8 cellular contexts compared by ENCODE assay signal in genomic region chr1:44417351-44418021, GRCh38. TPM values are rescaled to one million over a fixed set of nuclear protein-coding genes. Genes with fewer than 3 reads are reported as not detected.
DNase-seq lines count a peak whose midpoint lies in the region; ATAC-seq and TF ChIP-seq lines count a peak whose summit lies in the region.

No MANE protein-coding gene starts in this region.

- peak overlapping the region; percentile 50 for H3K4me2 ChIP-seq in skeletal muscle satellite cell (ENCODE audit: low read length)

- no peaks in the 10 kb centered on the region for H3K36me3 ChIP-seq in iPS-15b (ENCODE audit: control insufficient read depth, insufficient read depth, low read length)
- H3K36me3 ChIP-seq in skeletal muscle satellite cell (ENCODE audit: insufficient read depth, low read length) = no peaks in the 10 kb centered on the region

- H3K9me3 Mint-ChIP-seq in activated naive CD8-positive, alpha-beta T cell treated with anti-CD3 and anti-CD28 coated beads, Interleukin-2, amount 50 U/mL, for 24 hours = no peaks in the 10 kb centered on the region

- H3K27me3 Mint-ChIP-seq in activated naive CD8-positive, alpha-beta T cell treated with anti-CD3 and anti-CD28 coated beads, Interleukin-2, amount 50 U/mL, for 24 hours = peaks cover 61% of the 10 kb centered on the region

- H3K9ac ChIP-seq in iPS-15b (ENCODE audit: low read depth, low read length) (no peak overlapping the region), skeletal muscle satellite cell (ENCODE audit: low read depth, low read length) (no peak overlapping the region)

- no peak for TF ChIP-seq POLR2A in lower leg skin (IDR thresholded peaks at IDR 0.05)

- H3K4me3 Mint-ChIP-seq in activated naive CD8-positive, alpha-beta T cell treated with anti-CD3 and anti-CD28 coated beads, Interleukin-2, amount 50 U/mL, for 24 hours = peak overlapping the region; percentile 27

- peaks cover 4% of the 10 kb centered on the region for H3K4me1 Mint-ChIP-seq in activated naive CD8-positive, alpha-beta T cell treated with anti-CD3 and anti-CD28 coated beads, Interleukin-2, amount 50 U/mL, for 24 hours

- DNase-seq in AG20443 (ENCODE audit: low spot score) (peak; percentile 74), HEK293T (ENCODE audit: extremely low spot score) (peak; percentile 71), OCI-M2 (lab: John Stamatoyannopoulos, UW; ENCODE audit: unreplicated experiment) (no peak), lower leg skin (ENCODE audit: low spot score in 2 of 2) (no peak)
- DNase-seq in activated naive CD8-positive, alpha-beta T cell treated with anti-CD3 and anti-CD28 coated beads, Interleukin-2, amount 50 U/mL, for 24 hours = peak; percentile 7

- POLR2A ChIA-PET in HEK293T (lab: Yijun Ruan, JAX) = no interaction called here

- ATAC-seq in activated naive CD8-positive, alpha-beta T cell treated with anti-CD3 and anti-CD28 coated beads, Interleukin-2, amount 50 U/mL, for 24 hours = no peak
- ATAC-seq in GM21447 (IDR thresholded peaks at IDR 0.05; ENCODE audit: unreplicated experiment) = no peak

- 12 to 34% methylated on average over 29 to 37 of the region's 65 CpGs for WGBS in lower leg skin, 2 donors

- H3K36me3 Mint-ChIP-seq in activated naive CD8-positive, alpha-beta T cell treated with anti-CD3 and anti-CD28 coated beads, Interleukin-2, amount 50 U/mL, for 24 hours (ENCODE audit: low read depth) = no peaks in the 10 kb centered on the region

- H3K4me1 ChIP-seq in iPS-15b (ENCODE audit: control insufficient read depth, insufficient read depth, low read length) = peaks cover 24% of the 10 kb centered on the region
- peaks cover 4% of the 10 kb centered on the region for H3K4me1 ChIP-seq in skeletal muscle satellite cell (ENCODE audit: control insufficient read depth, insufficient read depth, low read length)

- intact Hi-C loops in lower leg skin (cut with DNase I; ENCODE audit: low total_unique reads) = no loop called here

- no peaks in the 10 kb centered on the region for H3K9me3 ChIP-seq in iPS-15b (ENCODE audit: control insufficient read depth, insufficient read depth, low read length)
- H3K9me3 ChIP-seq in skeletal muscle satellite cell (replicated peaks; ENCODE audit: low read length) = no peaks in the 10 kb centered on the region

- no peak for TF ChIP-seq CTCF in lower leg skin (IDR thresholded peaks at IDR 0.05)

- CTCF ChIA-PET in HEK293T (lab: Yijun Ruan, JAX) = no interaction called here

- H3K4me3 ChIP-seq in iPS-15b (ENCODE audit: low read depth, low read length) (peak overlapping the region; percentile 52), skeletal muscle satellite cell (ENCODE audit: low read length) (peak overlapping the region; percentile 46), lower leg skin (ENCODE audit: low read depth, poor library complexity, severe bottlenecking) (no peak overlapping the region)

- no peak overlapping the region for H3K27ac Mint-ChIP-seq in activated naive CD8-positive, alpha-beta T cell treated with anti-CD3 and anti-CD28 coated beads, Interleukin-2, amount 50 U/mL, for 24 hours

- H3K27me3 ChIP-seq in iPS-15b (ENCODE audit: control insufficient read depth, insufficient read depth, low read length) (peaks cover 44% of the 10 kb centered on the region), skeletal muscle satellite cell (ENCODE audit: control insufficient read depth, insufficient read depth, low read length) (peaks cover 96% of the 10 kb centered on the region)

TF ChIP-seq in HEK293T, 16 proteins besides CTCF, POLR2A, EP300 and RAD21:
- no peak for TF ChIP-seq BHLHE40 (IDR thresholded peaks at IDR 0.05; ENCODE audit: borderline replicate concordance)
- 0 out of 2 replicates have a peak, but pooled peaks have one; percentile 11 for TF ChIP-seq PKNOX1 (IDR thresholded peaks at IDR 0.05)
- no peak for TF ChIP-seq CTBP1 (IDR thresholded peaks at IDR 0.05; ENCODE audit: borderline replicate concordance)
- no peak for TF ChIP-seq ARNT (IDR thresholded peaks at IDR 0.05)
- TF ChIP-seq NFRKB (IDR thresholded peaks at IDR 0.05) = no peak
- peak; percentile 67 for TF ChIP-seq L3MBTL2 (conservative IDR thresholded peaks at IDR 0.05)

RNA-seq across cellular contexts. Expression of gene RNF220, which starts 12.4 kb away (rescaled TPM):
- 44.3 and 54.5 TPM in 2 replicates for total RNA-seq in skeletal muscle satellite cell (2012; rRNA removed)
- 100 to 1,000 TPM; 116 to 140 (median 123) TPM for total RNA-seq in lower leg skin

Comparison
In these comparisons a context has a peak if more than half of its experiments do, and no peak if none do; other contexts are left out.
1. DNase-seq: peak in AG20443 (single experiment), HEK293T (single experiment) and activated naive CD8-positive, alpha-beta T cell treated with anti-CD3 and anti-CD28 coated beads, Interleukin-2, amount 50 U/mL, for 24 hours (single experiment); none in OCI-M2 (single experiment) and lower leg skin (0 of 2).